In the genomic region with DNA sequence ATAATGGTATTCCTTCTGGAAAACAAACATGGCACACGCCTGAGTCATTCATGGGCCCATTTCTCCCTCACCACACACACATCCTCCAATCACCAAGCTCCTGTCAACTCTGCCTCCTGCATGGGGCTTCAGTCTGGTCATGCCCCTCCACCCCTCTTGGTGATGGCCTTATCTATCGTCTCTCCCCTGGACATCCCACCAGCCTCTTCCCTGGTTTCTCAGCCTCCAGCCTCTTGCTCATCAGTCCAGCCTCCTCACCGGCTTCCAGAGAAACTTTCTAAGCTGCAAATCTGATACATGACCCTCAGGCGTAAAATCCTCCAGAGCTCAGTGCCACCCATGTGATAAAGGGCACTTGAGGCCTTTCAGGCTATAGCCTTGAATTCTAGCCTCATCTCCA, we compare ENCODE assay signal across 23 cellular contexts.
DNase-seq lines count a peak whose midpoint lies in the region; ATAC-seq lines count a peak whose summit lies in the region.
"Had no signal": no experiment of that assay in that cellular context is flagged by ENCODE, and none has a peak within 500 bp of the region (broad histone marks: within the 10 kb centered on the region; RNA-seq: fewer than 3 reads in every experiment).

No MANE protein-coding gene starts in this region.

- ATAC-seq in sciatic nerve (no peak), GM18909 (IDR thresholded peaks at IDR 0.05; ENCODE audit: poor library complexity, unreplicated experiment) (no peak)

- peak; percentile 42 for DNase-seq in activated CD8-positive, alpha-beta memory T cell treated with anti-CD3 and anti-CD28 coated beads for 24 hours
- DNase-seq in activated CD8-positive, alpha-beta memory T cell treated with anti-CD3 and anti-CD28 coated beads, Interleukin-2, amount 50 U/mL, for 4 hours, result no peak
- peak; percentile 21 for DNase-seq in ecto neural progenitor cell (ENCODE audit: low spot score)
- DNase-seq in sciatic nerve (ENCODE audit: low spot score), result peak; percentile 35
- peak; percentile 31 for DNase-seq in ureter (ENCODE audit: low spot score)
- no peak for DNase-seq in GM19238 (ENCODE audit: insufficient read length, low spot score)
- no peak for DNase-seq in NCI-H345 treated with DMSO at 0.1 percent for 48 hours (lab: John Stamatoyannopoulos, UW; ENCODE audit: unreplicated experiment)
- DNase-seq: ACHN; CD4-positive, alpha-beta T cell; COR-L47; DMS79; HCEC 1CT; IMR-90; NCI-H1092 treated with DMSO at 0.1 percent for 48 hours; NCI-H146; NCI-H2029; NCI-H2227 treated with DMSO at 0.1 percent for 48 hours; NCI-H510A treated with DMSO at 0.1 percent for 48 hours; NCI-H748 treated with DMSO at 0.1 percent for 48 hours; PC-9; RPMI8226; SHP77 had no signal

- intact Hi-C loops in sciatic nerve (cut with DNase I), result no loop called here

Comparison
In these comparisons a context has a peak if more than half of its experiments do, and no peak if none do; other contexts are left out.
1. DNase-seq: peak in activated CD8-positive, alpha-beta memory T cell treated with anti-CD3 and anti-CD28 coated beads for 24 hours (single experiment), ecto neural progenitor cell (single experiment), sciatic nerve (single experiment) and ureter (single experiment); none in activated CD8-positive, alpha-beta memory T cell treated with anti-CD3 and anti-CD28 coated beads, Interleukin-2, amount 50 U/mL, for 4 hours (single experiment), GM19238 (single experiment) and NCI-H345 treated with DMSO at 0.1 percent for 48 hours (single experiment).